Comparison of ENCODE assay signal across 8 cellular contexts in the genomic region with DNA sequence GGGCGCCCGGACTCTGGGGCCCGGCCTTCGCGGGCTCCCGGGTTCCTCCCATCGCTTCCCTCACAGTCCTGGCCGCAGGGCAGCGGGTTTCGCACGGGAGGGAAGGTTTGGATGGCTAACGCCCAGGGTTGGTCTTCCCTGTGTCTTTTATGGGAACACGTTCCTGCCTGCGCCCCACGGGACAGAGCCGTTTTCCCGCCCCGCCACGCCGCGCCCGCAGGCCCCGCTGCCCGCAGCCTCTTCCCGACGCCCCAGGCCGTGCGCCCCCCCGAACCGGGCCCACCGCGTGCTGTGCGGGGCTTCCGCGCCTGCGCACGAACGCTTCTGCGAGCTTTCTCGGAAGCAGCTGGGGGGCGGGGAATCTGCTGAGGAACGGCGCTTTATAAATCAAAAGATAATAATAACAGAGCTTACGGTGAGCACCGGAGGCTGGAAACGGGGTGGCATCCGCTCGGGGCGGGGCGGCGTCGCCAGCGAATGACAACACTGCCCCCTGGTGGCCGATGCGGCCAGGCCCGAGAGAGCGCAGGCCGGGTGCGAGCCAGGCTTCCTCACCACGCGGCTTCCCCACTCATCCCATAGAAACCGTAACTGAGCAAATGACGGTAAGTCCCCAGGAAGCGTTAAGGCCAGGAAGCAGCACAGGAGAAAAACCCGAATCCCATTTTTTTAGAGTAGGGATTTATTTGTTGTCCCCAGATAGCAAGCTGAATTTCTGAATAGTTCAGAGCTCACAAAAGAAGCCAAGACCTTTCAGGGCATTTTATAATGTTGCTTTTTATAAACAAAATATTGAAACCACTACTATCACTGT.
DNase-seq lines count a peak whose midpoint lies in the region; ATAC-seq and TF ChIP-seq lines count a peak whose summit lies in the region.

No MANE protein-coding gene starts in this region.

- intact Hi-C loops in CD8-positive, alpha-beta T cell (cut with DNase I, micrococcal nuclease) = loop anchor here (1.0 to 10.0 kb wide), 7 partner anchors 282 to 1038 kb away; no protein-coding TSS in a partner anchor

- TF ChIP-seq CTCF in CD8-positive, alpha-beta T cell (IDR thresholded peaks at IDR 0.05) = peak; percentile 90
- peak; percentile 99 for TF ChIP-seq CTCF in neural progenitor cell (IDR thresholded peaks at IDR 0.05)

- H3K4me2 ChIP-seq in neural progenitor cell = peak overlapping the region; percentile 75

- DNase-seq in CD8-positive, alpha-beta T cell = peak; percentile 62 to 92 (median 79)
- peak; percentile 67 for DNase-seq in LHCN-M2 (ENCODE audit: low read depth)
- DNase-seq in SHP77 (lab: John Stamatoyannopoulos, UW) = peak; percentile 88 to 97
- DNase-seq in activated gamma-delta T cell treated with Interleukin-2 at 50 U/mL for 16 hours = peak; percentile 82
- peak; percentile 70 for DNase-seq in foreskin melanocyte
- peak; percentile 87 for DNase-seq in neural progenitor cell (ENCODE audit: low spot score)
- peak; percentile 82 to 83 for DNase-seq in stimulated activated naive CD8-positive, alpha-beta T cell treated with anti-CD3 and anti-CD28 coated beads, Interleukin-15, amount 100 ng/mL, for 72 hours

- no peaks in the 10 kb centered on the region for H3K79me2 ChIP-seq in neural progenitor cell (ENCODE audit: low read depth)

- H3K4me1 ChIP-seq in CD8-positive, alpha-beta T cell (ENCODE audit: insufficient read depth, low read length) = peaks cover 6% of the 10 kb centered on the region
- no peaks in the 10 kb centered on the region for H3K4me1 ChIP-seq in neural progenitor cell

- POLR2A ChIA-PET in CD8-positive, alpha-beta T cell (lab: Charles Lee) = interaction anchor here (0.9 to 1.0 kb wide), 2 partner anchors 1024 to 1035 kb away, joined by 3 read pairs; no protein-coding TSS in a partner anchor

- H3K4me3 ChIP-seq in CD8-positive, alpha-beta T cell (ENCODE audit: low read depth, low read length) = peak overlapping the region; percentile 52
- peak overlapping the region; percentile 43 for H3K4me3 ChIP-seq in neural progenitor cell

- H3F3A ChIP-seq in neural progenitor cell (ENCODE audit: low read depth) = no peaks in the 10 kb centered on the region

- H3K4me3 Mint-ChIP-seq in CD8-positive, alpha-beta T cell = peak overlapping the region; percentile 70
- peak overlapping the region; percentile 77 for H3K4me3 Mint-ChIP-seq in neural progenitor cell
- H3K4me3 Mint-ChIP-seq in stimulated activated naive CD8-positive, alpha-beta T cell treated with anti-CD3 and anti-CD28 coated beads, Interleukin-15, amount 100 ng/mL, for 72 hours = peak overlapping the region; percentile 76

- no peak overlapping the region for H3K27ac Mint-ChIP-seq in CD8-positive, alpha-beta T cell
- no peak overlapping the region for H3K27ac Mint-ChIP-seq in neural progenitor cell
- no peak overlapping the region for H3K27ac Mint-ChIP-seq in stimulated activated naive CD8-positive, alpha-beta T cell treated with anti-CD3 and anti-CD28 coated beads, Interleukin-15, amount 100 ng/mL, for 72 hours

- H3K9me3 ChIP-seq in CD8-positive, alpha-beta T cell (ENCODE audit: low read length) = no peaks in the 10 kb centered on the region
- H3K9me3 ChIP-seq in neural progenitor cell (ENCODE audit: low read depth) = no peaks in the 10 kb centered on the region

- CTCF ChIA-PET in CD8-positive, alpha-beta T cell (lab: Charles Lee) = interaction anchor here (0.5 to 9.0 kb wide), 44 partner anchors 9 to 1111 kb away, joined by 3 to 218 read pairs (median 4); partner anchors contain the start of gene FOXC1

- H3K4me1 Mint-ChIP-seq in CD8-positive, alpha-beta T cell (ENCODE audit: low read depth) = peaks cover 9% of the 10 kb centered on the region
- H3K4me1 Mint-ChIP-seq in neural progenitor cell = peaks cover 21% of the 10 kb centered on the region
- peaks cover 7% of the 10 kb centered on the region for H3K4me1 Mint-ChIP-seq in stimulated activated naive CD8-positive, alpha-beta T cell treated with anti-CD3 and anti-CD28 coated beads, Interleukin-15, amount 100 ng/mL, for 72 hours

- H3K36me3 Mint-ChIP-seq in CD8-positive, alpha-beta T cell = no peaks in the 10 kb centered on the region
- H3K36me3 Mint-ChIP-seq in neural progenitor cell = no peaks in the 10 kb centered on the region

- peak; percentile 95 for ATAC-seq in CD8-positive, alpha-beta T cell
- ATAC-seq in GM21515 (IDR thresholded peaks at IDR 0.05; ENCODE audit: unreplicated experiment) = peak; percentile 91
- ATAC-seq in stimulated activated naive CD8-positive, alpha-beta T cell treated with anti-CD3 and anti-CD28 coated beads, Interleukin-15, amount 100 ng/mL, for 72 hours = peak; percentile 96

- H3K9me3 Mint-ChIP-seq in CD8-positive, alpha-beta T cell = no peaks in the 10 kb centered on the region
- no peaks in the 10 kb centered on the region for H3K9me3 Mint-ChIP-seq in neural progenitor cell
- no peaks in the 10 kb centered on the region for H3K9me3 Mint-ChIP-seq in stimulated activated naive CD8-positive, alpha-beta T cell treated with anti-CD3 and anti-CD28 coated beads, Interleukin-15, amount 100 ng/mL, for 72 hours

- peaks cover 9% of the 10 kb centered on the region for H3K27me3 Mint-ChIP-seq in CD8-positive, alpha-beta T cell (ENCODE audit: low read depth)
- peaks cover 4% of the 10 kb centered on the region for H3K27me3 Mint-ChIP-seq in neural progenitor cell (ENCODE audit: insufficient read depth, low read depth)
- peaks cover 30% of the 10 kb centered on the region for H3K27me3 Mint-ChIP-seq in stimulated activated naive CD8-positive, alpha-beta T cell treated with anti-CD3 and anti-CD28 coated beads, Interleukin-15, amount 100 ng/mL, for 72 hours

- no peak overlapping the region for H3K27ac ChIP-seq in CD8-positive, alpha-beta T cell (ENCODE audit: low read depth, low read length)
- no peak overlapping the region for H3K27ac ChIP-seq in neural progenitor cell

- H3K36me3 ChIP-seq in CD8-positive, alpha-beta T cell (ENCODE audit: insufficient read depth, low read length) = no peaks in the 10 kb centered on the region
- no peaks in the 10 kb centered on the region for H3K36me3 ChIP-seq in neural progenitor cell

- H2AFZ ChIP-seq in neural progenitor cell (replicated peaks) = peak overlapping the region; percentile 95

- H4K20me1 ChIP-seq in neural progenitor cell (ENCODE audit: low read depth) = no peaks in the 10 kb centered on the region

- no peaks in the 10 kb centered on the region for H3K27me3 ChIP-seq in CD8-positive, alpha-beta T cell (ENCODE audit: insufficient read depth, low read length)
- H3K27me3 ChIP-seq in neural progenitor cell = peaks cover 19% of the 10 kb centered on the region

- H3K9ac ChIP-seq in neural progenitor cell = no peak overlapping the region
